In genomic region chr12:50282581-50283229, GRCh38 we compare ENCODE assay signal across 8 cellular contexts. TPM values are rescaled to one million over a fixed set of nuclear protein-coding genes. Genes with fewer than 3 reads are reported as not detected.
DNase-seq lines count a peak whose midpoint lies in the region; ATAC-seq and TF ChIP-seq lines count a peak whose summit lies in the region.

No MANE protein-coding gene starts in this region.

- H3K4me1 Mint-ChIP-seq in IgD-negative memory B cell = peaks cover 5 to 13% (median 8%) of the 10 kb centered on the region in 3 donors

- peaks cover 3% of the 10 kb centered on the region for H3K27me3 Mint-ChIP-seq in IgD-negative memory B cell

- H3K4me3 Mint-ChIP-seq in IgD-negative memory B cell = peak overlapping the region; percentile 76 to 97 (median 93)

- in situ Hi-C loops in astrocyte of the cerebellum (cut with HindIII; ENCODE audit: low sequenced_read_pairs) = loop anchor here (5.0 kb wide), 1 partner anchor 40 kb away; no protein-coding TSS in a partner anchor

- no peaks in the 10 kb centered on the region for H3K9me3 Mint-ChIP-seq in IgD-negative memory B cell

- peaks cover 1% of the 10 kb centered on the region for H3K36me3 Mint-ChIP-seq in IgD-negative memory B cell

- no peak for TF ChIP-seq CTCF in astrocyte of the cerebellum (IDR thresholded peaks at IDR 0.05; ENCODE audit: low read depth, low read length, missing control alignments)

- no peak for ATAC-seq in GM18517 (IDR thresholded peaks at IDR 0.05; ENCODE audit: unreplicated experiment)

- peak; percentile 23 to 65 (median 35) for DNase-seq in NCI-H1417 (lab: John Stamatoyannopoulos, UW)
- no peak for DNase-seq in NCI-H1417 treated with DMSO at 0.1 percent for 48 hours (lab: John Stamatoyannopoulos, UW)
- DNase-seq in astrocyte of the cerebellum (ENCODE audit: low read depth) = no peak
- DNase-seq in occipital lobe (lab: John Stamatoyannopoulos, UW) = no peak

- peak overlapping the region; percentile 97 for H3K4me3 ChIP-seq in astrocyte of the cerebellum (ENCODE audit: low read depth, low read length)
- peak overlapping the region; percentile 84 for H3K4me3 ChIP-seq in iPS-11a (ENCODE audit: low read depth, low read length)
- H3K4me3 ChIP-seq in skin epidermis = peak overlapping the region; percentile 52 to 86 (median 80)

- peak overlapping the region; percentile 9 to 63 (median 62) for H3K27ac Mint-ChIP-seq in IgD-negative memory B cell

- H3K27ac ChIP-seq in skin epidermis = peak overlapping the region in 17 of 21 experiments; percentile 9 to 89 (median 82)

RNA-seq across cellular contexts. Expression of gene LIMA1, which starts 0.6 kb away (rescaled TPM):
- 1.5 TPM for polyA plus RNA-seq in IgD-negative memory B cell
- 19.7 TPM for total RNA-seq in occipital lobe

Comparison
In these comparisons a context has a peak if more than half of its experiments do, and no peak if none do; other contexts are left out.
1. DNase-seq: peak in NCI-H1417 (3 of 3); none in NCI-H1417 treated with DMSO at 0.1 percent for 48 hours (single experiment), astrocyte of the cerebellum (single experiment) and occipital lobe (single experiment).
2. Peak in every context shown above with its lines, with median percentiles within 50 percentile points of each other: H3K4me3 ChIP-seq.